23 cellular contexts compared by ENCODE assay signal in the genomic region with DNA sequence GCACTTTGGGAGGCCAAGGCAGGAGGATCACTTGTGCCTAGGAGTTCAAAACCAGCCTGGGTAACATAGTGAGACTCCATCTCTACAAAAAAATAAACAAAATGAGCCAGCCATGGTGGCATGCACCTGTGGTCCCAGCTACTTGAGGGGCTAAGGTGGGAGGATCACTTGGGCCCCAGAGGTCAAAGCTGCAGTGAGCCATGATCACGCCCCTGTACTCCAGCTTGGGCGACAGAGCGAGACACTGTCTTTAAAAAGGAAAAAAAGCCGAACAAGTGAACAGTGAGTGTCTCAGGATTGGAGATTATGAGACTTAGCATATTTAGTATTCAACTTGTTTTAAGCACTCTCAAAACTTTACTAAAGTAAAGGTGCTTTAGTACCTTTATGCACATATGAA. TPM values are rescaled to one million over a fixed set of nuclear protein-coding genes. Genes with fewer than 3 reads are reported as not detected.
DNase-seq lines count a peak whose midpoint lies in the region; ATAC-seq, FAIRE-seq and TF ChIP-seq lines count a peak whose summit lies in the region.
"Had no signal": no experiment of that assay in that cellular context is flagged by ENCODE, and none has a peak within 500 bp of the region (broad histone marks: within the 10 kb centered on the region; RNA-seq: fewer than 3 reads in every experiment).

No MANE protein-coding gene starts in this region.

- H3K4me3 Mint-ChIP-seq in stimulated activated naive B cell treated with anti-CD40 and anti-IgM and Interleukin-4, amounts not matched to agents 10 μg/mL and 1 μg/mL and 100 μg/mL, for 72 hours, result peak overlapping the region; percentile 23 to 25
- no peak overlapping the region for H3K4me3 Mint-ChIP-seq in HFFc6
- H3K4me3 Mint-ChIP-seq: CD8-positive, alpha-beta T cell had no signal

- no peak overlapping the region for H3K4me3 ChIP-seq in Peyer's patch
- H3K4me3 ChIP-seq in testis, result no peak overlapping the region

- intact Hi-C loops in testis (cut with DNase I; ENCODE audit: low total_unique reads), result no loop called here

- FAIRE-seq in GM18507 (lab: Jason Lieb, UNC), result peak; percentile 59

- H3K9me3 ChIP-seq in Peyer's patch (no peaks in the 10 kb centered on the region), testis (no peaks in the 10 kb centered on the region)

- peaks cover 64 to 78% of the 10 kb centered on the region in 2 donors for H3K36me3 Mint-ChIP-seq in stimulated activated naive B cell treated with anti-CD40 and anti-IgM and Interleukin-4, amounts not matched to agents 10 μg/mL and 1 μg/mL and 100 μg/mL, for 72 hours
- no peaks in the 10 kb centered on the region for H3K36me3 Mint-ChIP-seq in HFFc6 (ENCODE audit: low read depth)
- H3K36me3 Mint-ChIP-seq: CD8-positive, alpha-beta T cell had no signal

- H3K9me3 Mint-ChIP-seq in stimulated activated naive B cell treated with anti-CD40 and anti-IgM and Interleukin-4, amounts not matched to agents 10 μg/mL and 1 μg/mL and 100 μg/mL, for 72 hours, result peaks cover 6 to 7% of the 10 kb centered on the region in 2 donors
- no peaks in the 10 kb centered on the region for H3K9me3 Mint-ChIP-seq in HFFc6
- H3K9me3 Mint-ChIP-seq: CD8-positive, alpha-beta T cell had no signal

- H3K4me1 Mint-ChIP-seq in stimulated activated naive B cell treated with anti-CD40 and anti-IgM and Interleukin-4, amounts not matched to agents 10 μg/mL and 1 μg/mL and 100 μg/mL, for 72 hours, result peaks cover 46 to 71% of the 10 kb centered on the region in 2 donors
- no peaks in the 10 kb centered on the region for H3K4me1 Mint-ChIP-seq in HFFc6 (ENCODE audit: low read depth)

- TF ChIP-seq CTCF in Peyer's patch (IDR thresholded peaks at IDR 0.05) (no peak), testis (IDR thresholded peaks at IDR 0.05) (no peak), HFFc6 (IDR thresholded peaks at IDR 0.05) (no peak)

- WGBS in testis, 2 donors, result 91 to 93% methylated on average over 4 of the region's 4 CpGs

- H3K36me3 ChIP-seq in Peyer's patch (peaks cover 0 to 12% (median 0%) of the 10 kb centered on the region in 3 donors), testis (ENCODE audit: low read depth, missing control alignments) (no peaks in the 10 kb centered on the region)

- ATAC-seq in stimulated activated naive B cell treated with anti-CD40 and anti-IgM and Interleukin-4, amounts not matched to agents 10 μg/mL and 1 μg/mL and 100 μg/mL, for 72 hours (replicated peaks), result no peak
- ATAC-seq in HG03378 (IDR thresholded peaks at IDR 0.05; ENCODE audit: unreplicated experiment), result no peak
- ATAC-seq: CD8-positive, alpha-beta T cell had no signal

- H3K27ac ChIP-seq in Peyer's patch (peak overlapping the region in 3 of 4 donors; percentile 22 to 68 (median 59)), testis (no peak overlapping the region)

- H3K27ac Mint-ChIP-seq in stimulated activated naive B cell treated with anti-CD40 and anti-IgM and Interleukin-4, amounts not matched to agents 10 μg/mL and 1 μg/mL and 100 μg/mL, for 72 hours, result peak overlapping the region; percentile 52
- H3K27ac Mint-ChIP-seq in HFFc6, result no peak overlapping the region
- H3K27ac Mint-ChIP-seq: CD8-positive, alpha-beta T cell had no signal

- no peaks in the 10 kb centered on the region for H3K27me3 Mint-ChIP-seq in stimulated activated naive B cell treated with anti-CD40 and anti-IgM and Interleukin-4, amounts not matched to agents 10 μg/mL and 1 μg/mL and 100 μg/mL, for 72 hours
- H3K27me3 Mint-ChIP-seq in HFFc6 (ENCODE audit: insufficient read depth), result peaks cover 5% of the 10 kb centered on the region

- DNase-seq in GM18507 (ENCODE audit: extremely low spot score, insufficient read length, low read depth) (no peak), Peyer's patch (no peak), left kidney (ENCODE audit: low read depth, low spot score) (peak; percentile 40), testis (no peak), HFFc6 (no peak), NCI-H524 treated with DMSO at 0.1 percent for 48 hours (lab: John Stamatoyannopoulos, UW) (no peak)
- DNase-seq in stimulated activated naive B cell treated with anti-CD40 and anti-IgM and Interleukin-4, amounts not matched to agents 10 μg/mL and 1 μg/mL and 100 μg/mL, for 72 hours, result no peak
- DNase-seq: C1 segment of cervical spinal cord; CD8-positive, alpha-beta T cell; DND-41; H7; KG1; NCI-H1105 treated with DMSO at 0.1 percent for 48 hours; NCI-H2081; NCI-H2171; NCI-H345; NCI-H524; SHP77; SW 1271 had no signal

- H3K27me3 ChIP-seq in Peyer's patch (no peaks in the 10 kb centered on the region), testis (no peaks in the 10 kb centered on the region)

- TF ChIP-seq POLR2A in Peyer's patch (IDR thresholded peaks at IDR 0.05) (no peak), testis (IDR thresholded peaks at IDR 0.05) (no peak)

- peaks cover 0 to 12% (median under 1%) of the 10 kb centered on the region in 4 donors for H3K4me1 ChIP-seq in Peyer's patch
- no peaks in the 10 kb centered on the region for H3K4me1 ChIP-seq in testis

RNA-seq across cellular contexts. Expression of a gene that starts 28.1 kb away (rescaled TPM):
- total RNA-seq in Peyer's patch (10 to 100 TPM; 49.3 to 79.5 (median 50.1) TPM), testis (1 to 10 TPM; 1.1 to 1.5 TPM)
- polyA plus RNA-seq in testis (ENCODE audit: insufficient read depth, low read depth, low replicate concordance), result 4.5 TPM
- total RNA-seq in HFFc6 (2021; fragmentation: NEBNext Ultra II Directional; extraction: Animal tissue kit (Norgen Biotek cat#: 25700)), result not detected
- total RNA-seq: G401, H7, HT1080, RPMI7951 had no signal

Comparison
In these comparisons a context has a peak if more than half of its experiments do, and no peak if none do; other contexts are left out.
1. H3K27ac ChIP-seq: peak in Peyer's patch (3 of 4); none in testis (0 of 2).
2. RNA of a gene that starts 28.1 kb away (total RNA-seq): 49.3 to 79.5 TPM in Peyer's patch; 1.1 to 1.5 TPM in testis and not detected in HFFc6; every median in the first group is over 10 times any median in the second.